Comparison of ENCODE assay signal across 17 cellular contexts in the genomic region with DNA sequence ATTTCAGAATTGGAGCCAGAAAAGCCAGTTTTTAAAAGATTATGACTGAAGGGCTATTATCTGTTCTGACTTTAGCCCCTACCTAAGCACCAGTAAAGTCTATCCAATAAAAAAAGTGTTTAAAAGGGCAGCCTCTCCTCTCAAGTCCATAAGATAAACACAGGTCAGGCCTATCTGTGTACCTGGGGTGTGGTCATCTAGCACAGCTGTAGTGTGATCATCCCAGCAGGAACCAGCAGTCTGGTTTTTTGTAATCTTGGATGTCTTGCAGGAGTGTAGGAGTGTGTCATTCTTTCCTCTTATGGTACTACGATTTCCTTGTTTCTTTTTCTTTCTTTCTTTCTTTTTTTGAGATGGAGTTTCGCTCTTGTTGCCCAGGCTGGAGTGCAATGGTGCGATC. TPM values are rescaled to one million over a fixed set of nuclear protein-coding genes. Genes with fewer than 3 reads are reported as not detected.
DNase-seq lines count a peak whose midpoint lies in the region; ATAC-seq and TF ChIP-seq lines count a peak whose summit lies in the region.
"Had no signal": no experiment of that assay in that cellular context is flagged by ENCODE, and none has a peak within 500 bp of the region (broad histone marks: within the 10 kb centered on the region; RNA-seq: fewer than 3 reads in every experiment).

No MANE protein-coding gene starts in this region.

- H3K36me3 ChIP-seq in MM.1S (replicated peaks; ENCODE audit: insufficient read depth, low read length) (no peaks in the 10 kb centered on the region), gastroesophageal sphincter (peaks cover 0 to 38% of the 10 kb centered on the region in 2 donors), stomach (peaks cover 5 to 39% (median 29%) of the 10 kb centered on the region in 4 donors)

- intact Hi-C loops in activated T-helper 2 cell treated with anti-CD3 and anti-CD28 coated beads, Interferon-gamma antibody, Interleukin-2, Interleukin-4, amounts not matched to agents 10 μg/mL and 5 μg/mL and 100 μg/mL, durations not matched to agents 14 hours and 24 hours and 36 hours (cut with micrococcal nuclease): loop anchor here (2.0 to 5.0 kb wide), 5 partner anchors 48 to 942 kb away; no protein-coding TSS in a partner anchor
- intact Hi-C loops in stomach (cut with DNase I; ENCODE audit: low total_unique reads): no loop called here

- H4K20me1 ChIP-seq in MM.1S (ENCODE audit: insufficient read depth, low read length): no peaks in the 10 kb centered on the region

- peak overlapping the region; percentile 46 for H3K27ac Mint-ChIP-seq in activated T-helper 2 cell treated with anti-CD3 and anti-CD28 coated beads, Interferon-gamma antibody, Interleukin-2, Interleukin-4, amounts not matched to agents 10 μg/mL and 5 μg/mL and 100 μg/mL, durations not matched to agents 14 hours and 24 hours and 36 hours
- H3K27ac Mint-ChIP-seq: mesothelial cell of epicardium had no signal

- DNase-seq in MM.1S: no peak
- no peak for DNase-seq in activated T-helper 2 cell treated with anti-CD3 and anti-CD28 coated beads, Interferon-gamma antibody, Interleukin-2, Interleukin-4, amounts not matched to agents 10 μg/mL and 5 μg/mL and 100 μg/mL, durations not matched to agents 14 hours and 24 hours and 36 hours (ENCODE audit: low spot score)
- DNase-seq in stomach: no peak
- DNase-seq in stimulated activated CD4-positive, alpha-beta T cell treated with anti-CD3 and anti-CD28 coated beads, Interleukin-4, amount 100 ng/mL, for 24 hours: no peak
- no peak for DNase-seq in hippocampal formation (lab: John Stamatoyannopoulos, UW)
- no peak for DNase-seq in activated gamma-delta T cell treated with Interleukin-2 at 50 U/mL for 16 hours
- DNase-seq: activated CD4-positive, alpha-beta T cell treated with anti-CD3 and anti-CD28 coated beads, Interleukin-2, amount 50 U/mL, for 1 hour; body of pancreas; effector memory CD4-positive, alpha-beta T cell; Karpas-422; NCI-H1694 treated with DMSO at 0.1 percent for 48 hours; NCI-H524; T-helper 9 cell had no signal

- no peaks in the 10 kb centered on the region for H3K27me3 Mint-ChIP-seq in activated T-helper 2 cell treated with anti-CD3 and anti-CD28 coated beads, Interferon-gamma antibody, Interleukin-2, Interleukin-4, amounts not matched to agents 10 μg/mL and 5 μg/mL and 100 μg/mL, durations not matched to agents 14 hours and 24 hours and 36 hours (ENCODE audit: low read depth)

- no peak for TF ChIP-seq CTCF in MM.1S (IDR thresholded peaks at IDR 0.05; ENCODE audit: low read length)
- no peak for TF ChIP-seq CTCF in gastroesophageal sphincter (IDR thresholded peaks at IDR 0.05)
- no peak for TF ChIP-seq CTCF in stomach (IDR thresholded peaks at IDR 0.05)

- H3K4me1 ChIP-seq in MM.1S (ENCODE audit: low read length) (peaks cover 54% of the 10 kb centered on the region), gastroesophageal sphincter (peaks cover 0 to 89% (median 9%) of the 10 kb centered on the region in 3 donors), stomach (peaks cover 41 to 92% (median 71%) of the 10 kb centered on the region in 4 donors)

- H3K9me3 Mint-ChIP-seq in activated T-helper 2 cell treated with anti-CD3 and anti-CD28 coated beads, Interferon-gamma antibody, Interleukin-2, Interleukin-4, amounts not matched to agents 10 μg/mL and 5 μg/mL and 100 μg/mL, durations not matched to agents 14 hours and 24 hours and 36 hours: no peaks in the 10 kb centered on the region
- H3K9me3 Mint-ChIP-seq: mesothelial cell of epicardium had no signal

- peak overlapping the region; percentile 55; the same call in 1 of the 2 replicates for H3K4me2 ChIP-seq in MM.1S (ENCODE audit: low read depth, low read length)

- no peak for TF ChIP-seq EP300 in gastroesophageal sphincter (IDR thresholded peaks at IDR 0.05)
- no peak for TF ChIP-seq EP300 in stomach (IDR thresholded peaks at IDR 0.05)

- no peak overlapping the region for H2AFZ ChIP-seq in MM.1S (ENCODE audit: low read length)

- H3K79me2 ChIP-seq in MM.1S (ENCODE audit: low read length): peaks cover 62% of the 10 kb centered on the region

- WGBS in gastroesophageal sphincter (ENCODE audit: low coverage in 1 of 2), 2 donors: 81% methylated on average over 3 of the region's 3 CpGs; no CpG with 5 or more reads in 1 of the 2 donors
- whole genome bisulfite sequencing in stomach, 5 donors: 79 to 89% (median 85%) methylated on average over 3 of the region's 3 CpGs

- H3K9me3 ChIP-seq in MM.1S (replicated peaks; ENCODE audit: insufficient read depth, low read length): no peaks in the 10 kb centered on the region
- no peaks in the 10 kb centered on the region for H3K9me3 ChIP-seq in gastroesophageal sphincter
- H3K9me3 ChIP-seq in stomach: no peaks in the 10 kb centered on the region
- H3K9me3 ChIP-seq: body of pancreas, thoracic aorta had no signal

- H3K27me3 ChIP-seq in MM.1S (replicated peaks; ENCODE audit: insufficient read depth, low read length) (no peaks in the 10 kb centered on the region), gastroesophageal sphincter (no peaks in the 10 kb centered on the region), stomach (no peaks in the 10 kb centered on the region)
- H3K27me3 ChIP-seq: body of pancreas had no signal

- H3K4me3 ChIP-seq in MM.1S (ENCODE audit: low read length) (no peak overlapping the region), gastroesophageal sphincter (no peak overlapping the region), stomach (no peak overlapping the region)
- H3K4me3 ChIP-seq: body of pancreas, thoracic aorta had no signal

- H3K9ac ChIP-seq in MM.1S (ENCODE audit: low read length): no peak overlapping the region

- H3K9me2 ChIP-seq in MM.1S (replicated peaks; ENCODE audit: insufficient read depth, low read length): no peaks in the 10 kb centered on the region

- H3K4me1 Mint-ChIP-seq in activated T-helper 2 cell treated with anti-CD3 and anti-CD28 coated beads, Interferon-gamma antibody, Interleukin-2, Interleukin-4, amounts not matched to agents 10 μg/mL and 5 μg/mL and 100 μg/mL, durations not matched to agents 14 hours and 24 hours and 36 hours (ENCODE audit: low read depth): peaks cover 67% of the 10 kb centered on the region

- H3K27ac ChIP-seq in MM.1S (ENCODE audit: low read length) (peak overlapping the region; percentile 86; the same call in 1 of the 2 replicates), gastroesophageal sphincter (peak overlapping the region in 3 of 4 donors; percentile 44 to 58 (median 45)), stomach (peak overlapping the region; percentile 11 to 55 (median 47))
- H3K27ac ChIP-seq: RWPE1 had no signal

- no peak overlapping the region for H3K4me3 Mint-ChIP-seq in activated T-helper 2 cell treated with anti-CD3 and anti-CD28 coated beads, Interferon-gamma antibody, Interleukin-2, Interleukin-4, amounts not matched to agents 10 μg/mL and 5 μg/mL and 100 μg/mL, durations not matched to agents 14 hours and 24 hours and 36 hours (ENCODE audit: low read depth)
- H3K4me3 Mint-ChIP-seq: mesothelial cell of epicardium had no signal

- peaks cover 45% of the 10 kb centered on the region for H3F3A ChIP-seq in MM.1S (ENCODE audit: insufficient read depth, low read length)

- ATAC-seq in gastroesophageal sphincter: no peak
- ATAC-seq: body of pancreas had no signal

- TF ChIP-seq POLR2A in gastroesophageal sphincter (IDR thresholded peaks at IDR 0.05): no peak
- TF ChIP-seq POLR2A in stomach (IDR thresholded peaks at IDR 0.05): no peak

- H3K36me3 Mint-ChIP-seq in activated T-helper 2 cell treated with anti-CD3 and anti-CD28 coated beads, Interferon-gamma antibody, Interleukin-2, Interleukin-4, amounts not matched to agents 10 μg/mL and 5 μg/mL and 100 μg/mL, durations not matched to agents 14 hours and 24 hours and 36 hours (ENCODE audit: low read depth): peaks cover 59% of the 10 kb centered on the region

RNA-seq across cellular contexts. Expression of a gene that starts 6.5 kb away (rescaled TPM):
- total RNA-seq in activated T-helper 2 cell treated with anti-CD3 and anti-CD28 coated beads, Interferon-gamma antibody, Interleukin-2, Interleukin-4, amounts not matched to agents 10 μg/mL and 5 μg/mL and 100 μg/mL, durations not matched to agents 14 hours and 24 hours and 36 hours: 28.8 and 30.4 TPM in 2 replicates
- total RNA-seq in gastroesophageal sphincter (10 to 100 TPM; 17.0 to 32.4 (median 23.4) TPM), stomach (100 to 1,000 TPM in 1 of 5 donors, 10 to 100 TPM in 4; 43.4 to 407 (median 69.0) TPM)
- 10 to 100 TPM; 15.9 to 39.0 (median 16.9) TPM for polyA plus RNA-seq in stomach
